1 cellular context compared by ENCODE assay signal in genomic region chr16:71845639-71846431, GRCh38.
TF ChIP-seq lines count a peak whose summit lies in the region.

A gene with protein sequence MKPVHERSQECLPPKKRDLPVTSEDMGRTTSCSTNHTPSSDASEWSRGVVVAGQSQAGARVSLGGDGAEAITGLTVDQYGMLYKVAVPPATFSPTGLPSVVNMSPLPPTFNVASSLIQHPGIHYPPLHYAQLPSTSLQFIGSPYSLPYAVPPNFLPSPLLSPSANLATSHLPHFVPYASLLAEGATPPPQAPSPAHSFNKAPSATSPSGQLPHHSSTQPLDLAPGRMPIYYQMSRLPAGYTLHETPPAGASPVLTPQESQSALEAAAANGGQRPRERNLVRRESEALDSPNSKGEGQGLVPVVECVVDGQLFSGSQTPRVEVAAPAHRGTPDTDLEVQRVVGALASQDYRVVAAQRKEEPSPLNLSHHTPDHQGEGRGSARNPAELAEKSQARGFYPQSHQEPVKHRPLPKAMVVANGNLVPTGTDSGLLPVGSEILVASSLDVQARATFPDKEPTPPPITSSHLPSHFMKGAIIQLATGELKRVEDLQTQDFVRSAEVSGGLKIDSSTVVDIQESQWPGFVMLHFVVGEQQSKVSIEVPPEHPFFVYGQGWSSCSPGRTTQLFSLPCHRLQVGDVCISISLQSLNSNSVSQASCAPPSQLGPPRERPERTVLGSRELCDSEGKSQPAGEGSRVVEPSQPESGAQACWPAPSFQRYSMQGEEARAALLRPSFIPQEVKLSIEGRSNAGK (plus strand): TSS chr16:71845976. CDS start chr16:71849741, 3,765 bp downstream.

TF ChIP-seq in HepG2, 621 proteins besides CTCF, POLR2A, EP300 and RAD21 (continued from another document and continues in another):
- TF ChIP-seq AHDC1 (CRISPR knock-in tag; IDR thresholded peaks at IDR 0.05; ENCODE audit: borderline replicate concordance): peak; percentile 65; the same call in 1 of the 2 replicates
- TF ChIP-seq, protein P1, sequence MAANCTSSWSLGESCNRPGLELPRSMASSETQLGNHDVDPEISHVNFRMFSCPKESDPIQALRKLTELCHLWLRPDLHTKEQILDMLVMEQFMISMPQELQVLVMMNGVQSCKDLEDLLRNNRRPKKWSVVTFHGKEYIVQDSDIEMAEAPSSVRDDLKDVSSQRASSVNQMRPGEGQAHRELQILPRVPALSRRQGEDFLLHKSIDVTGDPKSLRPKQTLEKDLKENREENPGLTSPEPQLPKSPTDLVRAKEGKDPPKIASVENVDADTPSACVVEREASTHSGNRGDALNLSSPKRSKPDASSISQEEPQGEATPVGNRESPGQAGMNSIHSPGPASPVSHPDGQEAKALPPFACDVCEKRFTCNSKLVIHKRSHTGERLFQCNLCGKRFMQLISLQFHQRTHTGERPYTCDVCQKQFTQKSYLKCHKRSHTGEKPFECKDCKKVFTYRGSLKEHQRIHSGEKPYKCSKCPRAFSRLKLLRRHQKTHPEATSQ (CRISPR knock-in tag; IDR thresholded peaks at IDR 0.05; ENCODE audit: borderline replicate concordance): peak; percentile 82; the same call in 1 of the 2 replicates
- peak; percentile 71 for TF ChIP-seq ATF7-NPFF (CRISPR knock-in tag; IDR thresholded peaks at IDR 0.05; ENCODE audit: low read depth)
- peak; percentile 59 for TF ChIP-seq KDM4B (CRISPR knock-in tag; IDR thresholded peaks at IDR 0.05)
- TF ChIP-seq SUZ12 (IDR thresholded peaks at IDR 0.05; ENCODE audit: low read depth, low read length): no peak
- TF ChIP-seq, protein P2, sequence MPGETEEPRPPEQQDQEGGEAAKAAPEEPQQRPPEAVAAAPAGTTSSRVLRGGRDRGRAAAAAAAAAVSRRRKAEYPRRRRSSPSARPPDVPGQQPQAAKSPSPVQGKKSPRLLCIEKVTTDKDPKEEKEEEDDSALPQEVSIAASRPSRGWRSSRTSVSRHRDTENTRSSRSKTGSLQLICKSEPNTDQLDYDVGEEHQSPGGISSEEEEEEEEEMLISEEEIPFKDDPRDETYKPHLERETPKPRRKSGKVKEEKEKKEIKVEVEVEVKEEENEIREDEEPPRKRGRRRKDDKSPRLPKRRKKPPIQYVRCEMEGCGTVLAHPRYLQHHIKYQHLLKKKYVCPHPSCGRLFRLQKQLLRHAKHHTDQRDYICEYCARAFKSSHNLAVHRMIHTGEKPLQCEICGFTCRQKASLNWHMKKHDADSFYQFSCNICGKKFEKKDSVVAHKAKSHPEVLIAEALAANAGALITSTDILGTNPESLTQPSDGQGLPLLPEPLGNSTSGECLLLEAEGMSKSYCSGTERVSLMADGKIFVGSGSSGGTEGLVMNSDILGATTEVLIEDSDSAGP (CRISPR knock-in tag; IDR thresholded peaks at IDR 0.05; ENCODE audit: borderline replicate concordance): peak; percentile 83
- TF ChIP-seq ZC3H13 (CRISPR knock-in tag; IDR thresholded peaks at IDR 0.05): peak; percentile 22; the same call in 1 of the 2 replicates
- peak; percentile 97 for TF ChIP-seq POLR2G (IDR thresholded peaks at IDR 0.05; ENCODE audit: low read depth, low read length)
- no peak for TF ChIP-seq FOXA1 (IDR thresholded peaks at IDR 0.05)
- TF ChIP-seq FOXA1 (CRISPR knock-in tag; IDR thresholded peaks at IDR 0.05): peak; percentile 39; the same call in 1 of the 2 replicates
- TF ChIP-seq RORA (CRISPR knock-in tag; IDR thresholded peaks at IDR 0.05): no peak
- peak; percentile 34; the same call in 1 of the 2 replicates for TF ChIP-seq BCL3 (CRISPR knock-in tag; IDR thresholded peaks at IDR 0.05)
- peak; percentile 84; the same call in 1 of the 2 replicates for TF ChIP-seq ZNF614 (CRISPR knock-in tag; IDR thresholded peaks at IDR 0.05; ENCODE audit: borderline replicate concordance)
- 0 out of 2 replicates have a peak, but pooled peaks have one; percentile 5 for TF ChIP-seq STAG1 (CRISPR knock-in tag; IDR thresholded peaks at IDR 0.05)
- TF ChIP-seq BORCS8-MEF2B (CRISPR knock-in tag; IDR thresholded peaks at IDR 0.05): peak; percentile 68
- peak; percentile 73; the same call in 1 of the 2 replicates for TF ChIP-seq ATF3 (CRISPR knock-in tag; IDR thresholded peaks at IDR 0.05)
- TF ChIP-seq BRD4 (CRISPR knock-in tag; IDR thresholded peaks at IDR 0.05): no peak; the same call in 1 of the 2 replicates
- peak; percentile 90 for TF ChIP-seq CHCHD3 (CRISPR knock-in tag; IDR thresholded peaks at IDR 0.05)
- TF ChIP-seq, protein P3, sequence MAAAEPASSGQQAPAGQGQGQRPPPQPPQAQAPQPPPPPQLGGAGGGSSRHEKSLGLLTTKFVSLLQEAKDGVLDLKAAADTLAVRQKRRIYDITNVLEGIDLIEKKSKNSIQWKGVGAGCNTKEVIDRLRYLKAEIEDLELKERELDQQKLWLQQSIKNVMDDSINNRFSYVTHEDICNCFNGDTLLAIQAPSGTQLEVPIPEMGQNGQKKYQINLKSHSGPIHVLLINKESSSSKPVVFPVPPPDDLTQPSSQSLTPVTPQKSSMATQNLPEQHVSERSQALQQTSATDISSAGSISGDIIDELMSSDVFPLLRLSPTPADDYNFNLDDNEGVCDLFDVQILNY (CRISPR knock-in tag; conservative IDR thresholded peaks at IDR 0.05): peak; percentile 6; the same call in 1 of the 2 replicates
- TF ChIP-seq ZNF781 (CRISPR knock-in tag; IDR thresholded peaks at IDR 0.05; ENCODE audit: borderline replicate concordance, not compliant biosample characterization): no peak
- peak; percentile 60 for TF ChIP-seq GATAD2A (CRISPR knock-in tag; IDR thresholded peaks at IDR 0.05)
- TF ChIP-seq ZNF773 (CRISPR knock-in tag; IDR thresholded peaks at IDR 0.05; ENCODE audit: borderline replicate concordance): no peak; the same call in 1 of the 2 replicates
- TF ChIP-seq SP2 (CRISPR knock-in tag; IDR thresholded peaks at IDR 0.05): peak; percentile 79
- peak; percentile 64; the same call in 1 of the 2 replicates for TF ChIP-seq SIX4 (CRISPR knock-in tag; IDR thresholded peaks at IDR 0.05)
- TF ChIP-seq FOXO4 (CRISPR knock-in tag; conservative IDR thresholded peaks at IDR 0.05): no peak
- TF ChIP-seq ARID2 (CRISPR knock-in tag; IDR thresholded peaks at IDR 0.05; ENCODE audit: borderline replicate concordance): peak; percentile 95; the same call in 1 of the 2 replicates
- peak; percentile 78 for TF ChIP-seq HDAC2 (CRISPR knock-in tag; IDR thresholded peaks at IDR 0.05)
- no peak for TF ChIP-seq NFE2L2 (IDR thresholded peaks at IDR 0.05; ENCODE audit: low read length)
- TF ChIP-seq SMARCC2 (IDR thresholded peaks at IDR 0.05): peak; percentile 90; the same call in 1 of the 2 replicates
- TF ChIP-seq ZNF484 (CRISPR knock-in tag; IDR thresholded peaks at IDR 0.05; ENCODE audit: borderline replicate concordance, low read depth): 0 out of 2 replicates have a peak, but pooled peaks have one; percentile 20
- 0 out of 2 replicates have a peak, but pooled peaks have one; percentile 46 for TF ChIP-seq ZNF674 (CRISPR knock-in tag; IDR thresholded peaks at IDR 0.05; ENCODE audit: low read depth)
- no peak; the same call in 1 of the 2 replicates for TF ChIP-seq ZNF703 (CRISPR knock-in tag; IDR thresholded peaks at IDR 0.05; ENCODE audit: borderline replicate concordance)
- peak; percentile 99 for TF ChIP-seq CREB1 (IDR thresholded peaks at IDR 0.05)
- TF ChIP-seq CREB1 (CRISPR knock-in tag; IDR thresholded peaks at IDR 0.05): peak; percentile 95
- no peak for TF ChIP-seq DPF2 (CRISPR knock-in tag; IDR thresholded peaks at IDR 0.05; ENCODE audit: borderline replicate concordance, low read depth)
- TF ChIP-seq, protein P4, sequence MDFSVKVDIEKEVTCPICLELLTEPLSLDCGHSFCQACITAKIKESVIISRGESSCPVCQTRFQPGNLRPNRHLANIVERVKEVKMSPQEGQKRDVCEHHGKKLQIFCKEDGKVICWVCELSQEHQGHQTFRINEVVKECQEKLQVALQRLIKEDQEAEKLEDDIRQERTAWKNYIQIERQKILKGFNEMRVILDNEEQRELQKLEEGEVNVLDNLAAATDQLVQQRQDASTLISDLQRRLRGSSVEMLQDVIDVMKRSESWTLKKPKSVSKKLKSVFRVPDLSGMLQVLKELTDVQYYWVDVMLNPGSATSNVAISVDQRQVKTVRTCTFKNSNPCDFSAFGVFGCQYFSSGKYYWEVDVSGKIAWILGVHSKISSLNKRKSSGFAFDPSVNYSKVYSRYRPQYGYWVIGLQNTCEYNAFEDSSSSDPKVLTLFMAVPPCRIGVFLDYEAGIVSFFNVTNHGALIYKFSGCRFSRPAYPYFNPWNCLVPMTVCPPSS (IDR thresholded peaks at IDR 0.05): no peak
- TF ChIP-seq HOXA7 (CRISPR knock-in tag; IDR thresholded peaks at IDR 0.05): no peak
- peak; percentile 84 for TF ChIP-seq ZNF331 (CRISPR knock-in tag; IDR thresholded peaks at IDR 0.05)
- peak; percentile 9; the same call in 1 of the 2 replicates for TF ChIP-seq ZNF768 (CRISPR knock-in tag; IDR thresholded peaks at IDR 0.05)
- TF ChIP-seq MIXL1 (CRISPR knock-in tag; IDR thresholded peaks at IDR 0.05): peak; percentile 79; the same call in 1 of the 2 replicates
- TF ChIP-seq THAP11 (CRISPR knock-in tag; IDR thresholded peaks at IDR 0.05): peak; percentile 94
- no peak for TF ChIP-seq SSRP1 (CRISPR knock-in tag; IDR thresholded peaks at IDR 0.05)
- no peak; the same call in 1 of the 2 replicates for TF ChIP-seq ZNF775 (CRISPR knock-in tag; IDR thresholded peaks at IDR 0.05; ENCODE audit: borderline replicate concordance)
- TF ChIP-seq, protein P5, sequence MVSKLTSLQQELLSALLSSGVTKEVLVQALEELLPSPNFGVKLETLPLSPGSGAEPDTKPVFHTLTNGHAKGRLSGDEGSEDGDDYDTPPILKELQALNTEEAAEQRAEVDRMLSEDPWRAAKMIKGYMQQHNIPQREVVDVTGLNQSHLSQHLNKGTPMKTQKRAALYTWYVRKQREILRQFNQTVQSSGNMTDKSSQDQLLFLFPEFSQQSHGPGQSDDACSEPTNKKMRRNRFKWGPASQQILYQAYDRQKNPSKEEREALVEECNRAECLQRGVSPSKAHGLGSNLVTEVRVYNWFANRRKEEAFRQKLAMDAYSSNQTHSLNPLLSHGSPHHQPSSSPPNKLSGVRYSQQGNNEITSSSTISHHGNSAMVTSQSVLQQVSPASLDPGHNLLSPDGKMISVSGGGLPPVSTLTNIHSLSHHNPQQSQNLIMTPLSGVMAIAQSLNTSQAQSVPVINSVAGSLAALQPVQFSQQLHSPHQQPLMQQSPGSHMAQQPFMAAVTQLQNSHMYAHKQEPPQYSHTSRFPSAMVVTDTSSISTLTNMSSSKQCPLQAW (CRISPR knock-in tag; IDR thresholded peaks at IDR 0.05): peak; percentile 76; the same call in 1 of the 2 replicates
- TF ChIP-seq ZFP37 (CRISPR knock-in tag; IDR thresholded peaks at IDR 0.05; ENCODE audit: borderline replicate concordance): no peak
- TF ChIP-seq PHF8 (CRISPR knock-in tag; IDR thresholded peaks at IDR 0.05): peak; percentile 98
- TF ChIP-seq ZBTB21 (CRISPR knock-in tag; IDR thresholded peaks at IDR 0.05): peak; percentile 61; the same call in 1 of the 2 replicates
- no peak for TF ChIP-seq JARID2 (CRISPR knock-in tag; IDR thresholded peaks at IDR 0.05; ENCODE audit: insufficient replicate concordance)
- no peak for TF ChIP-seq NBN (conservative IDR thresholded peaks at IDR 0.05)
- no peak for TF ChIP-seq SATB2 (CRISPR knock-in tag; IDR thresholded peaks at IDR 0.05)
